8 cellular contexts compared by ENCODE assay signal in genomic region chr11:65476632-65477270, GRCh38.
DNase-seq lines count a peak whose midpoint lies in the region; ATAC-seq and TF ChIP-seq lines count a peak whose summit lies in the region.

No MANE protein-coding gene starts in this region.

- peaks cover 23% of the 10 kb centered on the region for H3K79me2 ChIP-seq in parathyroid adenoma

- peak; percentile 37 for TF ChIP-seq POLR2A in GM18526 (IDR thresholded peaks at IDR 0.05; ENCODE audit: extremely low read depth, insufficient read length)

- H3K4me2 ChIP-seq in parathyroid adenoma (ENCODE audit: low read length), result peak overlapping the region; percentile 93

- no peaks in the 10 kb centered on the region for H3K36me3 ChIP-seq in parathyroid adenoma (ENCODE audit: control insufficient read depth, insufficient read depth, low read length)

- TF ChIP-seq CTCF in WI38 (IDR thresholded peaks at IDR 0.05; ENCODE audit: low read depth, low read length) (no peak), parathyroid adenoma (IDR thresholded peaks at IDR 0.05) (no peak)

- DNase-seq in fibroblast of gingiva (ENCODE audit: low read depth) (peak; percentile 54), NCI-H2171 treated with DMSO at 0.1 percent for 48 hours (lab: John Stamatoyannopoulos, UW) (no peak), NCI-H187 treated with DMSO at 0.1 percent for 48 hours (lab: John Stamatoyannopoulos, UW) (no peak)

- H2AFZ ChIP-seq in parathyroid adenoma, result peak overlapping the region; percentile 59

- H3K9me3 ChIP-seq in parathyroid adenoma (ENCODE audit: control insufficient read depth, low read length), result no peaks in the 10 kb centered on the region

- H3K27me3 ChIP-seq in parathyroid adenoma (ENCODE audit: control insufficient read depth, insufficient read depth, low read length), result no peaks in the 10 kb centered on the region

- ATAC-seq in HG02938 (IDR thresholded peaks at IDR 0.05; ENCODE audit: unreplicated experiment) (peak; percentile 18), GM18870 (IDR thresholded peaks at IDR 0.05; ENCODE audit: unreplicated experiment) (no peak)

- peak overlapping the region; percentile 16 for H3K9ac ChIP-seq in parathyroid adenoma

- H3K27ac ChIP-seq in parathyroid adenoma, result peak overlapping the region; percentile 96

- H3K4me3 ChIP-seq in WI38 (ENCODE audit: low read depth, low read length) (peak overlapping the region; percentile 82), parathyroid adenoma (ENCODE audit: low read depth, low read length) (peak overlapping the region; percentile 97)

- peaks cover 24% of the 10 kb centered on the region for H3K4me1 ChIP-seq in parathyroid adenoma
